2 cellular contexts compared by ENCODE assay signal in genomic region chr12:40473979-40474378, GRCh38.
TF ChIP-seq lines count a peak whose summit lies in the region.

No MANE protein-coding gene starts in this region.

TF ChIP-seq in WTC11, 78 proteins besides CTCF, POLR2A, EP300 and RAD21 (continued from another document):
- TF ChIP-seq E2F1 (CRISPR knock-in tag; IDR thresholded peaks at IDR 0.05) (no peak), ZNF512 (CRISPR knock-in tag; IDR thresholded peaks at IDR 0.05; ENCODE audit: borderline replicate concordance) (no peak), ZNF396 (CRISPR knock-in tag; IDR thresholded peaks at IDR 0.05; ENCODE audit: borderline replicate concordance) (no peak), NR3C1 (CRISPR knock-in tag; conservative IDR thresholded peaks at IDR 0.05; ENCODE audit: low read depth) (no peak), KAT7 (CRISPR knock-in tag; IDR thresholded peaks at IDR 0.05; ENCODE audit: borderline replicate concordance) (no peak), JUN (CRISPR knock-in tag; IDR thresholded peaks at IDR 0.05) (no peak)

TF ChIP-seq in SK-N-SH, 30 proteins besides CTCF, POLR2A, EP300 and RAD21 (continued from another document):
- no peak for TF ChIP-seq IRF3 (IDR thresholded peaks at IDR 0.05; ENCODE audit: low read depth, low read length)
